Comparison of ENCODE assay signal across 2 cellular contexts in genomic region chr4:7086384-7086783, GRCh38.
TF ChIP-seq lines count a peak whose summit lies in the region.

No MANE protein-coding gene starts in this region.

TF ChIP-seq in HEK293, 187 proteins besides CTCF, POLR2A, EP300 and RAD21:
- TF ChIP-seq ZNF324 (tag by site-specific recombination; IDR thresholded peaks at IDR 0.05) (no peak), KLF8 (tag by site-specific recombination; IDR thresholded peaks at IDR 0.05) (no peak), SETDB1 (IDR thresholded peaks at IDR 0.05; ENCODE audit: insufficient read length, low read length) (peak; percentile 98)
TF ChIP-seq in HEK293: peak in this region for 1.

TF ChIP-seq in K562, 482 proteins besides CTCF, POLR2A, EP300 and RAD21:
- TF ChIP-seq, protein P1, sequence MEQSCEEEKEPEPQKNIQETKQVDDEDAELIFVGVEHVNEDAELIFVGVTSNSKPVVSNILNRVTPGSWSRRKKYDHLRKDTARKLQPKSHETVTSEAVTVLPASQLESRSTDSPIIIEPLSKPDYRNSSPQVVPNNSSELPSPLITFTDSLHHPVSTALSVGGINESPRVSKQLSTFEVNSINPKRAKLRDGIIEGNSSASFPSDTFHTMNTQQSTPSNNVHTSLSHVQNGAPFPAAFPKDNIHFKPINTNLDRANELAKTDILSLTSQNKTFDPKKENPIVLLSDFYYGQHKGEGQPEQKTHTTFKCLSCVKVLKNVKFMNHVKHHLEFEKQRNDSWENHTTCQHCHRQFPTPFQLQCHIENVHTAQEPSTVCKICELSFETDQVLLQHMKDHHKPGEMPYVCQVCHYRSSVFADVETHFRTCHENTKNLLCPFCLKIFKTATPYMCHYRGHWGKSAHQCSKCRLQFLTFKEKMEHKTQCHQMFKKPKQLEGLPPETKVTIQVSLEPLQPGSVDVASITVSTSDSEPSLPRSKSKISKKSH (CRISPR knock-in tag; IDR thresholded peaks at IDR 0.05), result 0 out of 2 replicates have a peak, but pooled peaks have one; percentile 53
- TF ChIP-seq CBX3 (IDR thresholded peaks at IDR 0.05; ENCODE audit: borderline replicate concordance in 1 of 2, low read length in 2 of 2) (peak in 1 of 2 experiments; percentile 91; a peak in 2 of 3 replicates), ZBTB8A (IDR thresholded peaks at IDR 0.05; ENCODE audit: partially characterized antibody) (no peak), TRIM28 (IDR thresholded peaks at IDR 0.05) (peak; percentile 65; the same call in 1 of the 2 replicates), DACH1 (IDR thresholded peaks at IDR 0.05; ENCODE audit: partially characterized antibody) (no peak), SRF (CRISPR knock-in tag; IDR thresholded peaks at IDR 0.05) (no peak), CEBPZ (IDR thresholded peaks at IDR 0.05; ENCODE audit: borderline replicate concordance, low read depth, low read length) (peak; percentile 45; the same call in 1 of the 2 replicates), TRIM24 (IDR thresholded peaks at IDR 0.05) (0 out of 4 replicates have a peak, but pooled peaks of 1 of the 2 experiments have one; percentile 13)
TF ChIP-seq in K562: peak in this region for 5.
